8 cellular contexts compared by ENCODE assay signal in the genomic region with DNA sequence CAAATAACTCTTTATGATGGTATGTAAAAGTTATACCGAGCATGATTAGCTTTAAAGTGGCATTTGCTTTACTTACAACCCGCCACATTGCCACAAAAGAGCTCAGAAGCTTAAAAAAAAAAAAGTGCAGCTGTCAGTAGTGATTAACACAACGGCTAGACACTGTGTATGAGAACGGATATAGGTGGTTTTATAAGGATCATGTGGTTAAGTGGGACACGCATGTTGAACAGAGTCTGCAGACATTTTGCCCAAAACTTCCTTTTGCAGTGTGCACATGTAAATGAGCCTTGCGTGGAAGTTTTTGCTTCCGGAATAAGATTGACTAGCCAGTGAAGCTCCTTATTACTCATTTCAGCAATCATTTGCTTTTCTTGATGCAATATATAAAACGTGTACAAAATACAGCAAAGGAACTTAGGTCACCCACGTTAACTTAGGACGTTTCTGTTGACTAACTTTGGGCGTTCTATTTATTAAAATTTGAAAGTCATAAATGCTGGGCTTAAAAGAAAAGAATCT.
DNase-seq lines count a peak whose midpoint lies in the region; ATAC-seq lines count a peak whose summit lies in the region.

No MANE protein-coding gene starts in this region.

- H3K27ac Mint-ChIP-seq in T-helper 2 cell treated with Interferon-gamma antibody and Interleukin-4, amounts not matched to agents 5 μg/mL and 100 μg/mL, for 36 hours, result peak overlapping the region; percentile 81

- peak; percentile 93 for DNase-seq in CD1c-positive myeloid dendritic cell (ENCODE audit: extremely low spot score)
- peak; percentile 80 for DNase-seq in T-helper 2 cell treated with Interferon-gamma antibody and Interleukin-4, amounts not matched to agents 5 μg/mL and 100 μg/mL, for 36 hours (ENCODE audit: low spot score)
- peak; percentile 60 for DNase-seq in effector CD4-positive, alpha-beta T cell
- DNase-seq in stimulated activated CD4-positive, alpha-beta T cell treated with anti-CD3 and anti-CD28 coated beads, Interleukin-15, amount 100 ng/mL, for 24 hours, result peak; percentile 59
- DNase-seq in DMS114 treated with DMSO at 0.1 percent for 48 hours (lab: John Stamatoyannopoulos, UW; ENCODE audit: unreplicated experiment), result no peak
- no peak for DNase-seq in effector CD8-positive, alpha-beta T cell (lab: John Stamatoyannopoulos, UW)

- peaks cover 53% of the 10 kb centered on the region for H3K4me1 Mint-ChIP-seq in T-helper 2 cell treated with Interferon-gamma antibody and Interleukin-4, amounts not matched to agents 5 μg/mL and 100 μg/mL, for 36 hours (ENCODE audit: low read depth)

- peak overlapping the region; percentile 79 for H3K4me3 Mint-ChIP-seq in T-helper 2 cell treated with Interferon-gamma antibody and Interleukin-4, amounts not matched to agents 5 μg/mL and 100 μg/mL, for 36 hours

- H3K9me3 Mint-ChIP-seq in T-helper 2 cell treated with Interferon-gamma antibody and Interleukin-4, amounts not matched to agents 5 μg/mL and 100 μg/mL, for 36 hours, result no peaks in the 10 kb centered on the region

- peaks cover 3% of the 10 kb centered on the region for H3K27me3 Mint-ChIP-seq in T-helper 2 cell treated with Interferon-gamma antibody and Interleukin-4, amounts not matched to agents 5 μg/mL and 100 μg/mL, for 36 hours (ENCODE audit: low read depth)

- ATAC-seq in GM19395 (IDR thresholded peaks at IDR 0.05; ENCODE audit: unreplicated experiment) (peak; percentile 98), HG03457 (IDR thresholded peaks at IDR 0.05; ENCODE audit: unreplicated experiment) (peak; percentile 96)

- H3K36me3 Mint-ChIP-seq in T-helper 2 cell treated with Interferon-gamma antibody and Interleukin-4, amounts not matched to agents 5 μg/mL and 100 μg/mL, for 36 hours (ENCODE audit: low read depth), result peaks cover 1% of the 10 kb centered on the region

Comparison
In these comparisons a context has a peak if more than half of its experiments do, and no peak if none do; other contexts are left out.
1. DNase-seq: peak in CD1c-positive myeloid dendritic cell (single experiment), T-helper 2 cell treated with Interferon-gamma antibody and Interleukin-4, amounts not matched to agents 5 μg/mL and 100 μg/mL, for 36 hours (single experiment), effector CD4-positive, alpha-beta T cell (single experiment) and stimulated activated CD4-positive, alpha-beta T cell treated with anti-CD3 and anti-CD28 coated beads, Interleukin-15, amount 100 ng/mL, for 24 hours (single experiment); none in DMS114 treated with DMSO at 0.1 percent for 48 hours (single experiment) and effector CD8-positive, alpha-beta T cell (single experiment).